Comparison of ENCODE assay signal across 8 cellular contexts in genomic region chr20:20466341-20466879, GRCh38.
DNase-seq lines count a peak whose midpoint lies in the region; ATAC-seq and TF ChIP-seq lines count a peak whose summit lies in the region.

No MANE protein-coding gene starts in this region.

- no peaks in the 10 kb centered on the region for H3K9me3 ChIP-seq in CD4-positive, alpha-beta T cell (ENCODE audit: control insufficient read depth, low read length)

- intact Hi-C loops in activated T-helper 2 cell treated with anti-CD3 and anti-CD28 coated beads, Interferon-gamma antibody, Interleukin-2, Interleukin-4, amounts not matched to agents 10 μg/mL and 5 μg/mL and 100 μg/mL, durations not matched to agents 14 hours and 24 hours and 36 hours (cut with micrococcal nuclease): loop anchor here (1.0 to 5.0 kb wide), 4 partner anchors 10 to 36 kb away; no protein-coding TSS in a partner anchor
- intact Hi-C loops in CD4-positive, alpha-beta T cell (cut with DNase I, micrococcal nuclease): no loop called here

- H3K27ac ChIP-seq in CD4-positive, alpha-beta T cell (ENCODE audit: low read depth, low read length): no peak overlapping the region

- H3K27ac Mint-ChIP-seq in activated T-helper 2 cell treated with anti-CD3 and anti-CD28 coated beads, Interferon-gamma antibody, Interleukin-2, Interleukin-4, amounts not matched to agents 10 μg/mL and 5 μg/mL and 100 μg/mL, durations not matched to agents 14 hours and 24 hours and 36 hours: peak overlapping the region; percentile 73
- peak overlapping the region; percentile 96 for H3K27ac Mint-ChIP-seq in stimulated activated naive B cell treated with anti-CD40 and anti-IgM and Interleukin-4, amounts not matched to agents 10 μg/mL and 1 μg/mL and 100 μg/mL, for 72 hours
- H3K27ac Mint-ChIP-seq in CD4-positive, alpha-beta T cell: no peak overlapping the region

- CTCF ChIA-PET in CD4-positive, alpha-beta T cell (lab: Charles Lee): no interaction called here

- no peaks in the 10 kb centered on the region for H3K9me3 Mint-ChIP-seq in activated T-helper 2 cell treated with anti-CD3 and anti-CD28 coated beads, Interferon-gamma antibody, Interleukin-2, Interleukin-4, amounts not matched to agents 10 μg/mL and 5 μg/mL and 100 μg/mL, durations not matched to agents 14 hours and 24 hours and 36 hours
- no peaks in the 10 kb centered on the region for H3K9me3 Mint-ChIP-seq in stimulated activated naive B cell treated with anti-CD40 and anti-IgM and Interleukin-4, amounts not matched to agents 10 μg/mL and 1 μg/mL and 100 μg/mL, for 72 hours
- no peaks in the 10 kb centered on the region for H3K9me3 Mint-ChIP-seq in CD4-positive, alpha-beta T cell

- no peak overlapping the region for H3K4me3 Mint-ChIP-seq in activated T-helper 2 cell treated with anti-CD3 and anti-CD28 coated beads, Interferon-gamma antibody, Interleukin-2, Interleukin-4, amounts not matched to agents 10 μg/mL and 5 μg/mL and 100 μg/mL, durations not matched to agents 14 hours and 24 hours and 36 hours (ENCODE audit: low read depth)
- peak overlapping the region; percentile 40 to 58 for H3K4me3 Mint-ChIP-seq in stimulated activated naive B cell treated with anti-CD40 and anti-IgM and Interleukin-4, amounts not matched to agents 10 μg/mL and 1 μg/mL and 100 μg/mL, for 72 hours
- H3K4me3 Mint-ChIP-seq in CD4-positive, alpha-beta T cell: no peak overlapping the region

- no peaks in the 10 kb centered on the region for H3K27me3 ChIP-seq in CD4-positive, alpha-beta T cell (ENCODE audit: control insufficient read depth, insufficient read depth, low read length)

- TF ChIP-seq CTCF in CD4-positive, alpha-beta T cell (IDR thresholded peaks at IDR 0.05): no peak

- peak; percentile 77 for DNase-seq in GM04503 (ENCODE audit: low read depth)
- DNase-seq in activated T-helper 2 cell treated with anti-CD3 and anti-CD28 coated beads, Interferon-gamma antibody, Interleukin-2, Interleukin-4, amounts not matched to agents 10 μg/mL and 5 μg/mL and 100 μg/mL, durations not matched to agents 14 hours and 24 hours and 36 hours (ENCODE audit: low spot score): no peak
- peak; percentile 60 for DNase-seq in stimulated activated naive B cell treated with anti-CD40 and anti-IgM and Interleukin-4, amounts not matched to agents 10 μg/mL and 1 μg/mL and 100 μg/mL, for 72 hours
- no peak for DNase-seq in cerebellar nuclear complex (lab: John Stamatoyannopoulos, UW)
- no peak for DNase-seq in CD4-positive, alpha-beta T cell
- no peak for DNase-seq in NCI-H446 treated with DMSO at 0.1 percent for 48 hours (lab: John Stamatoyannopoulos, UW)

- POLR2A ChIA-PET in CD4-positive, alpha-beta T cell (lab: Charles Lee): no interaction called here

- peaks cover 27% of the 10 kb centered on the region for H3K36me3 Mint-ChIP-seq in activated T-helper 2 cell treated with anti-CD3 and anti-CD28 coated beads, Interferon-gamma antibody, Interleukin-2, Interleukin-4, amounts not matched to agents 10 μg/mL and 5 μg/mL and 100 μg/mL, durations not matched to agents 14 hours and 24 hours and 36 hours (ENCODE audit: low read depth)
- H3K36me3 Mint-ChIP-seq in stimulated activated naive B cell treated with anti-CD40 and anti-IgM and Interleukin-4, amounts not matched to agents 10 μg/mL and 1 μg/mL and 100 μg/mL, for 72 hours: peaks cover 13 to 23% of the 10 kb centered on the region in 2 donors
- H3K36me3 Mint-ChIP-seq in CD4-positive, alpha-beta T cell (ENCODE audit: low read depth): peaks cover 33% of the 10 kb centered on the region

- peaks cover 34% of the 10 kb centered on the region for H3K4me1 Mint-ChIP-seq in activated T-helper 2 cell treated with anti-CD3 and anti-CD28 coated beads, Interferon-gamma antibody, Interleukin-2, Interleukin-4, amounts not matched to agents 10 μg/mL and 5 μg/mL and 100 μg/mL, durations not matched to agents 14 hours and 24 hours and 36 hours (ENCODE audit: low read depth)
- peaks cover 32 to 52% of the 10 kb centered on the region in 2 donors for H3K4me1 Mint-ChIP-seq in stimulated activated naive B cell treated with anti-CD40 and anti-IgM and Interleukin-4, amounts not matched to agents 10 μg/mL and 1 μg/mL and 100 μg/mL, for 72 hours
- H3K4me1 Mint-ChIP-seq in CD4-positive, alpha-beta T cell (ENCODE audit: low read depth): no peaks in the 10 kb centered on the region

- H3K27me3 Mint-ChIP-seq in activated T-helper 2 cell treated with anti-CD3 and anti-CD28 coated beads, Interferon-gamma antibody, Interleukin-2, Interleukin-4, amounts not matched to agents 10 μg/mL and 5 μg/mL and 100 μg/mL, durations not matched to agents 14 hours and 24 hours and 36 hours (ENCODE audit: low read depth): peaks cover 2% of the 10 kb centered on the region
- no peaks in the 10 kb centered on the region for H3K27me3 Mint-ChIP-seq in stimulated activated naive B cell treated with anti-CD40 and anti-IgM and Interleukin-4, amounts not matched to agents 10 μg/mL and 1 μg/mL and 100 μg/mL, for 72 hours
- H3K27me3 Mint-ChIP-seq in CD4-positive, alpha-beta T cell: no peaks in the 10 kb centered on the region

- ATAC-seq in GM19351 (IDR thresholded peaks at IDR 0.05; ENCODE audit: unreplicated experiment) (peak; percentile 89), HG03342 (IDR thresholded peaks at IDR 0.05; ENCODE audit: unreplicated experiment) (peak; percentile 84)
- peak; percentile 89 to 91 for ATAC-seq in stimulated activated naive B cell treated with anti-CD40 and anti-IgM and Interleukin-4, amounts not matched to agents 10 μg/mL and 1 μg/mL and 100 μg/mL, for 72 hours (replicated peaks)
- no peak for ATAC-seq in CD4-positive, alpha-beta T cell (ENCODE audit: poor library complexity)

Comparison
In these comparisons a context has a peak if more than half of its experiments do, and no peak if none do; other contexts are left out.
1. DNase-seq: peak in GM04503 (single experiment) and stimulated activated naive B cell treated with anti-CD40 and anti-IgM and Interleukin-4, amounts not matched to agents 10 μg/mL and 1 μg/mL and 100 μg/mL, for 72 hours (single experiment); none in activated T-helper 2 cell treated with anti-CD3 and anti-CD28 coated beads, Interferon-gamma antibody, Interleukin-2, Interleukin-4, amounts not matched to agents 10 μg/mL and 5 μg/mL and 100 μg/mL, durations not matched to agents 14 hours and 24 hours and 36 hours (single experiment), cerebellar nuclear complex (0 of 2), CD4-positive, alpha-beta T cell (0 of 10) and NCI-H446 treated with DMSO at 0.1 percent for 48 hours (single experiment).
2. H3K4me3 Mint-ChIP-seq: peak in stimulated activated naive B cell treated with anti-CD40 and anti-IgM and Interleukin-4, amounts not matched to agents 10 μg/mL and 1 μg/mL and 100 μg/mL, for 72 hours (2 of 2); none in activated T-helper 2 cell treated with anti-CD3 and anti-CD28 coated beads, Interferon-gamma antibody, Interleukin-2, Interleukin-4, amounts not matched to agents 10 μg/mL and 5 μg/mL and 100 μg/mL, durations not matched to agents 14 hours and 24 hours and 36 hours (single experiment) and CD4-positive, alpha-beta T cell (single experiment).